In the genomic region with DNA sequence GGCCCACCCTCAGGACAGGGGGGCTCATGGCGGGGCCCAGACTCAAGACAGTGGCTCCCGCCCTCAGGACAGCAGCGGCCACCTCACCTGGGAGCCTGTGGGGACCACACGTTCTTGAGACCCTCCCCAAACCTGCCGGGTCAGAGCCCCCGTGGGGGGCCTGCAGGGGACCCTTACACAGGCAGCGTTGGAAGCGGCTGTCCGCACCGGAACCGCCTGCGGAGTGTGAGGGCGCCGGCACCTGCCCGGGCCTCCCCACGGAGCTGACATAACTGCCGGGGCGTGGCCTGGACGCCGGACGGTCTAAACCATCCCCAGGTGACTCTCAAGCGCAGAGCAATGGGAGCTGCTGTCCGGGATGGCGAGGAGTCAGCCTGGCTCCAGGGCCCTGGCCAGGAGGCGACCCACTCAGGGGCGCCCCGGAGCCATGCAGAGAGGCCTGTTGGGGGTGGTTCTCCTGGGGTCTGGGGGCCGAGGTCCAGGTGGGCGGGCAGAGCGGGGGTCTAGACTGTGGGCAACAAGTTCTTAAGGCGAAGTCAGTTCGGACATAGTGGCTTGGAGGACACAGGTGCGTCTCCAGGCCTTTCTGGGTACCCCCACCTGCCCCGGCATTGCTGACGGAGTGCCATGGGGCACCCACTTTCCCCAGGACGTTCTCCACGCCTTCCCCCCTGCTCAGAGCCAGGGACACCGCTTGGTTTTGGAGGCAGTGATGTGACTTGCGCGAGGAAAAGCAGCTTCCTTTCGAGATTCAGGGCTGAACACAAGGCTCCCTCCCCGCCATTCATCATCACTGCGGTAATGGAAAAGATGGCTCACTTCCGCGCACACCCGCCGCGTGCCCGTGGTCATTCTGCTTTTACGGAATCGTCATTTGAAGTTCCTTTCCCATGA, we compare ENCODE assay signal across 17 cellular contexts. TPM values are rescaled to one million over a fixed set of nuclear protein-coding genes. Genes with fewer than 3 reads are reported as not detected.
DNase-seq lines count a peak whose midpoint lies in the region; ATAC-seq, FAIRE-seq and TF ChIP-seq lines count a peak whose summit lies in the region.
"Had no signal": no experiment of that assay in that cellular context is flagged by ENCODE, and none has a peak within 500 bp of the region (broad histone marks: within the 10 kb centered on the region; RNA-seq: fewer than 3 reads in every experiment).

No MANE protein-coding gene starts in this region.

- no peaks in the 10 kb centered on the region for H3K36me3 ChIP-seq in RWPE2 (ENCODE audit: low read depth)
- H3K36me3 ChIP-seq in HepG2 (replicated peaks in 1 of 2; ENCODE audit: control insufficient read depth in 1 of 2, insufficient read depth in 2 of 2, low read length in 2 of 2): no peaks in the 10 kb centered on the region
- H3K36me3 ChIP-seq in SJCRH30: no peaks in the 10 kb centered on the region
- H3K36me3 ChIP-seq: BLaER1 had no signal

- H3K4me2 ChIP-seq in HepG2 (ENCODE audit: low read depth, low read length): no peak overlapping the region

- no peaks in the 10 kb centered on the region for H3K4me1 ChIP-seq in RWPE2 (ENCODE audit: insufficient read depth, poor library complexity, severe bottlenecking)
- no peaks in the 10 kb centered on the region for H3K4me1 ChIP-seq in HepG2 (ENCODE audit: insufficient read depth, low read length)
- no peaks in the 10 kb centered on the region for H3K4me1 ChIP-seq in SJCRH30

- no peaks in the 10 kb centered on the region for H3K27me3 ChIP-seq in RWPE2 (ENCODE audit: insufficient read depth, poor library complexity, severe bottlenecking)
- H3K27me3 ChIP-seq in HepG2 (ENCODE audit: control insufficient read depth in 1 of 2, insufficient read depth in 2 of 2, low read length in 2 of 2): peaks cover 4 to 52% of the 10 kb centered on the region in 2 experiments; a peak in 4 of 5 replicates
- H3K27me3 ChIP-seq in SJCRH30: no peaks in the 10 kb centered on the region

- no peaks in the 10 kb centered on the region for H4K20me1 ChIP-seq in HepG2 (ENCODE audit: insufficient read depth, low read length)
- H4K20me1 ChIP-seq: BLaER1 had no signal

- H3K4me3 Mint-ChIP-seq in stimulated activated effector memory CD8-positive, alpha-beta T cell treated with anti-CD3 and anti-CD28 coated beads, Interleukin-12 subunit alpha, Interleukin-12 subunit beta, amount 100 ng/mL, for 72 hours: no peak overlapping the region
- H3K4me3 Mint-ChIP-seq: CD8-positive, alpha-beta memory T cell; H9 had no signal

- FAIRE-seq in HepG2 (lab: Jason Lieb, UNC): no peak

- CTCF ChIA-PET in HepG2 (lab: Yijun Ruan, JAX; ENCODE audit: low intra/inter-chr PET ratio, low total read pairs): no interaction called here

- no peak overlapping the region for H3K27ac ChIP-seq in RWPE2 (ENCODE audit: poor library complexity, severe bottlenecking)
- H3K27ac ChIP-seq in HepG2 (ENCODE audit: extremely low read length, insufficient read depth, low read length): no peak overlapping the region
- no peak overlapping the region for H3K27ac ChIP-seq in SJCRH30
- H3K27ac ChIP-seq: 22Rv1 had no signal

- TF ChIP-seq RAD21 in HepG2 (CRISPR knock-in tag; IDR thresholded peaks at IDR 0.05): no peak

- TF ChIP-seq POLR2A in HepG2 (IDR thresholded peaks at IDR 0.05; ENCODE audit: insufficient read depth in 1 of 2, low read depth in 2 of 2, low read length in 2 of 2): no peak

- peak; percentile 7 for DNase-seq in activated naive CD4-positive, alpha-beta T cell treated with anti-CD3 and anti-CD28 coated beads, Interleukin-2, amount 50 U/mL, for 16 hours
- no peak for DNase-seq in activated naive CD4-positive, alpha-beta T cell (lab: John Stamatoyannopoulos, UW)
- DNase-seq in RWPE2 (ENCODE audit: low spot score): peak; percentile 60
- no peak for DNase-seq in HepG2 (ENCODE audit: low spot score)
- DNase-seq in stimulated activated effector memory CD8-positive, alpha-beta T cell treated with anti-CD3 and anti-CD28 coated beads, Interleukin-12 subunit alpha, Interleukin-12 subunit beta, amount 100 ng/mL, for 72 hours (ENCODE audit: low spot score in 2 of 2): no peak
- no peak for DNase-seq in SIG-M5 treated with dmso at 0.1 percent for 504 hours (lab: John Stamatoyannopoulos, UW; ENCODE audit: unreplicated experiment)
- no peak for DNase-seq in SJCRH30
- DNase-seq: H9, Karpas-422, MM.1S, NCI-H1105, NCI-H187, NCI-H446 treated with DMSO at 0.1 percent for 48 hours had no signal

- TF ChIP-seq CTCF in RWPE2 (IDR thresholded peaks at IDR 0.05; ENCODE audit: poor library complexity, severe bottlenecking) (no peak), HepG2 (CRISPR knock-in tag; IDR thresholded peaks at IDR 0.05) (no peak)

- TF ChIP-seq EP300 in HepG2 (IDR thresholded peaks at IDR 0.05; ENCODE audit: low read depth in 2 of 2, low read length in 2 of 2) (no peak), HepG2 (CRISPR knock-in tag; IDR thresholded peaks at IDR 0.05; ENCODE audit: borderline replicate concordance) (no peak)

- ATAC-seq in RWPE2 (ENCODE audit: low read depth) (no peak), HepG2 (peak; percentile 19; the same call in 2 of the 3 replicates), GM21737 (IDR thresholded peaks at IDR 0.05; ENCODE audit: unreplicated experiment) (no peak)
- peak; percentile 26 for ATAC-seq in stimulated activated effector memory CD8-positive, alpha-beta T cell treated with anti-CD3 and anti-CD28 coated beads, Interleukin-12 subunit alpha, Interleukin-12 subunit beta, amount 100 ng/mL, for 72 hours

- WGBS in HepG2 (ENCODE audit: low lambda C conversion rate): 61% methylated on average over 23 of the region's 51 CpGs

- no peak overlapping the region for H3K27ac Mint-ChIP-seq in stimulated activated effector memory CD8-positive, alpha-beta T cell treated with anti-CD3 and anti-CD28 coated beads, Interleukin-12 subunit alpha, Interleukin-12 subunit beta, amount 100 ng/mL, for 72 hours
- H3K27ac Mint-ChIP-seq: CD8-positive, alpha-beta memory T cell; H9 had no signal

- in situ Hi-C loops in HepG2 (cut with HindIII; ENCODE audit: extremely low pct_ligation_motif_present, low pct_unique_long_range_greater_than_20kb): no loop called here

- intact Hi-C loops in HepG2 (cut with micrococcal nuclease; ENCODE audit: unreplicated experiment): no loop called here

- POLR2A ChIA-PET in HepG2 (lab: Yijun Ruan, JAX): no interaction called here

- H3K4me3 ChIP-seq in RWPE2 (ENCODE audit: severe bottlenecking): no peak overlapping the region
- no peak overlapping the region for H3K4me3 ChIP-seq in HepG2 (replicated peaks in 1 of 3; ENCODE audit: insufficient read depth in 1 of 3, low read depth in 2 of 3, low read length in 3 of 3)
- no peak overlapping the region for H3K4me3 ChIP-seq in SJCRH30
- H3K4me3 ChIP-seq: BLaER1 had no signal

- H3K9ac ChIP-seq in HepG2 (ENCODE audit: insufficient read depth, low read depth, low read length): no peak overlapping the region
- H3K9ac ChIP-seq: BLaER1 had no signal

- H2AFZ ChIP-seq in HepG2 (ENCODE audit: low read length): no peak overlapping the region

- H3K9me3 Mint-ChIP-seq in stimulated activated effector memory CD8-positive, alpha-beta T cell treated with anti-CD3 and anti-CD28 coated beads, Interleukin-12 subunit alpha, Interleukin-12 subunit beta, amount 100 ng/mL, for 72 hours: peaks cover 5% of the 10 kb centered on the region

- BruUV-seq in HepG2 (replicated peaks; lab: Mats Ljungman, UMichigan): no TSS peak

- H3K9me3 ChIP-seq in RWPE2 (ENCODE audit: severe bottlenecking) (peaks cover 2% of the 10 kb centered on the region), HepG2 (ENCODE audit: low read length) (peaks cover 2% of the 10 kb centered on the region; the same call in 1 of the 2 replicates), SJCRH30 (replicated peaks) (no peaks in the 10 kb centered on the region)

- H3K4me1 Mint-ChIP-seq in stimulated activated effector memory CD8-positive, alpha-beta T cell treated with anti-CD3 and anti-CD28 coated beads, Interleukin-12 subunit alpha, Interleukin-12 subunit beta, amount 100 ng/mL, for 72 hours: no peaks in the 10 kb centered on the region
- H3K4me1 Mint-ChIP-seq: CD8-positive, alpha-beta memory T cell; H9 had no signal

- H3K36me3 Mint-ChIP-seq in stimulated activated effector memory CD8-positive, alpha-beta T cell treated with anti-CD3 and anti-CD28 coated beads, Interleukin-12 subunit alpha, Interleukin-12 subunit beta, amount 100 ng/mL, for 72 hours: no peaks in the 10 kb centered on the region
- H3K36me3 Mint-ChIP-seq: CD8-positive, alpha-beta memory T cell had no signal

- no peaks in the 10 kb centered on the region for H3K79me2 ChIP-seq in HepG2 (ENCODE audit: insufficient read depth, low read length)

TF ChIP-seq in HepG2, 621 proteins besides CTCF, POLR2A, EP300 and RAD21 (continues in another document):
- TF ChIP-seq CEBPG (CRISPR knock-in tag; IDR thresholded peaks at IDR 0.05): no peak

RNA-seq across cellular contexts. Expression of a gene that starts 23.2 kb away (rescaled TPM):
- 0.04 TPM in 1 of 2 replicates, not detected in the other for total RNA-seq in HepG2 (2016; rRNA removed; fragmentation: Illumina TruSeq; extraction: Trizol)
- not detected in 2 replicates for total RNA-seq in HepG2 (2016; cell fraction: cytosol; rRNA removed; fragmentation: Illumina TruSeq; extraction: Trizol; ENCODE audit: low read depth)
- total RNA-seq in HepG2 (2016; cell fraction: insoluble cytoplasmic fraction; rRNA removed; fragmentation: Illumina TruSeq; extraction: Trizol): not detected in 2 replicates
- 0.09 TPM in 1 of 2 replicates, not detected in the other for total RNA-seq in HepG2 (2016; cell fraction: membrane; rRNA removed; fragmentation: Illumina TruSeq; extraction: Trizol)
- total RNA-seq in HepG2 (2016; cell fraction: nucleus; rRNA removed; fragmentation: Illumina TruSeq; extraction: Trizol): not detected in 2 replicates
- not detected in 2 replicates for polyA plus RNA-seq in HepG2 (2011; rRNA removed)
- polyA plus RNA-seq in HepG2 (2011; cell fraction: cytosol; rRNA removed): not detected in 2 replicates
- not detected in 2 replicates for polyA plus RNA-seq in HepG2 (2011; cell fraction: nucleus; rRNA removed)
- not detected in 2 replicates for polyA plus RNA-seq in HepG2 (2012)
- polyA plus RNA-seq in HepG2 (2016; cell fraction: cytosol; fragmentation: Illumina TruSeq; extraction: Trizol; ENCODE audit: low read depth): not detected in 2 replicates
- not detected in 2 replicates for polyA plus RNA-seq in HepG2 (2016; cell fraction: insoluble cytoplasmic fraction; fragmentation: Illumina TruSeq; extraction: Trizol; ENCODE audit: low read depth)
- not detected in 2 replicates for polyA plus RNA-seq in HepG2 (2016; cell fraction: membrane; fragmentation: Illumina TruSeq; extraction: Trizol; ENCODE audit: low read depth)
- polyA plus RNA-seq in HepG2 (2016; cell fraction: nucleus; fragmentation: Illumina TruSeq; extraction: Trizol; ENCODE audit: insufficient read depth, low read depth): not detected in 2 replicates
- polyA minus RNA-seq in HepG2 (2011; rRNA and poly(A)+ RNA removed; ENCODE audit: low replicate concordance): 10.1 TPM in 1 of 2 replicates, not detected in the other
- polyA minus RNA-seq in HepG2 (2011; cell fraction: cytosol; rRNA and poly(A)+ RNA removed): not detected in 2 replicates
- polyA minus RNA-seq in HepG2 (2011; cell fraction: nucleus; rRNA and poly(A)+ RNA removed): not detected in 2 replicates
- 0.08 and 0.36 TPM in 2 replicates for total RNA-seq in SJCRH30 (2014; rRNA removed; shearing (Covaris generic))
- polyA plus RNA-seq: CD8-positive, alpha-beta memory T cell had no signal

Comparison
In these comparisons a context has a peak if more than half of its experiments do, and no peak if none do; other contexts are left out.
1. DNase-seq: peak in activated naive CD4-positive, alpha-beta T cell treated with anti-CD3 and anti-CD28 coated beads, Interleukin-2, amount 50 U/mL, for 16 hours (single experiment) and RWPE2 (single experiment); none in activated naive CD4-positive, alpha-beta T cell (0 of 4), HepG2 (single experiment), stimulated activated effector memory CD8-positive, alpha-beta T cell treated with anti-CD3 and anti-CD28 coated beads, Interleukin-12 subunit alpha, Interleukin-12 subunit beta, amount 100 ng/mL, for 72 hours (0 of 2), SIG-M5 treated with dmso at 0.1 percent for 504 hours (single experiment) and SJCRH30 (0 of 2).
2. ATAC-seq: peak in HepG2 (single experiment) and stimulated activated effector memory CD8-positive, alpha-beta T cell treated with anti-CD3 and anti-CD28 coated beads, Interleukin-12 subunit alpha, Interleukin-12 subunit beta, amount 100 ng/mL, for 72 hours (single experiment); none in RWPE2 (single experiment) and GM21737 (single experiment).